Comparison of ENCODE assay signal across 27 cellular contexts in genomic region chr13:73779881-73780280, GRCh38.
"Had no signal": no experiment of that assay in that cellular context is flagged by ENCODE, and none has a peak within 500 bp of the region (broad histone marks: within the 10 kb centered on the region; RNA-seq: fewer than 3 reads in every experiment).

No MANE protein-coding gene starts in this region.

- H3K4me1 ChIP-seq: breast epithelium, colonic mucosa had no signal

- H3K4me3 Mint-ChIP-seq: activated CD4-positive, alpha-beta memory T cell treated with anti-CD3 and anti-CD28 coated beads, Interleukin-2, amount 10 ng/mL, durations not matched to agents 7 days and 5 days; activated CD4-positive, alpha-beta T cell treated with anti-CD3 and anti-CD28 coated beads, Interleukin-2, amount 10 ng/mL, durations not matched to agents 7 days and 5 days; activated naive CD4-positive, alpha-beta T cell treated with anti-CD3 and anti-CD28 coated beads, Interleukin-2, amount 10 ng/mL, durations not matched to agents 7 days and 5 days; activated naive CD8-positive, alpha-beta T cell treated with anti-CD3 and anti-CD28 coated beads, Interleukin-2, amount 10 ng/mL, durations not matched to agents 7 days and 5 days; activated T-cell treated with anti-CD3 and anti-CD28 coated beads, Interleukin-2, amount 50 U/mL, for 24 hours; activated T-helper 1 cell treated with anti-CD3 and anti-CD28 coated beads, Interleukin-12 subunit alpha, Interleukin-12 subunit beta, Interleukin-2, Interleukin-4 antibody, amounts not matched to agents 30 ng/mL and 10 ng/mL and 1 ng/mL, durations not matched to agents 14 hours and 24 hours and 36 hours; brain; WTC11 had no signal

- H3K27ac ChIP-seq: ascending aorta, breast epithelium, cardiac muscle cell, colonic mucosa, epithelial cell of prostate, esophagus squamous epithelium, VCaP had no signal

- H3K27me3 Mint-ChIP-seq: activated CD4-positive, alpha-beta memory T cell treated with anti-CD3 and anti-CD28 coated beads, Interleukin-2, amount 10 ng/mL, durations not matched to agents 7 days and 5 days; activated CD4-positive, alpha-beta T cell treated with anti-CD3 and anti-CD28 coated beads, Interleukin-2, amount 10 ng/mL, durations not matched to agents 7 days and 5 days; activated naive CD4-positive, alpha-beta T cell treated with anti-CD3 and anti-CD28 coated beads, Interleukin-2, amount 10 ng/mL, durations not matched to agents 7 days and 5 days; activated naive CD8-positive, alpha-beta T cell treated with anti-CD3 and anti-CD28 coated beads, Interleukin-2, amount 10 ng/mL, durations not matched to agents 7 days and 5 days; activated T-cell treated with anti-CD3 and anti-CD28 coated beads, Interleukin-2, amount 50 U/mL, for 24 hours; brain had no signal

- H3K9me3 ChIP-seq: ascending aorta, breast epithelium, colonic mucosa, esophagus squamous epithelium had no signal

- H3K36me3 Mint-ChIP-seq: WTC11 had no signal

- H3K36me3 ChIP-seq: ascending aorta, breast epithelium, cardiac muscle cell, colonic mucosa, esophagus squamous epithelium had no signal

- H3K27me3 ChIP-seq: ascending aorta, breast epithelium, cardiac muscle cell, colonic mucosa, esophagus squamous epithelium had no signal

- DNase-seq: activated CD4-positive, alpha-beta memory T cell treated with anti-CD3 and anti-CD28 coated beads, Interleukin-2, amount 10 ng/mL, durations not matched to agents 7 days and 5 days; activated CD4-positive, alpha-beta T cell treated with anti-CD3 and anti-CD28 coated beads for 1 hour; activated CD4-positive, alpha-beta T cell treated with anti-CD3 and anti-CD28 coated beads for 4 hours; activated CD4-positive, alpha-beta T cell treated with anti-CD3 and anti-CD28 coated beads, Interleukin-2, amount 10 ng/mL, durations not matched to agents 7 days and 5 days; activated CD4-positive, alpha-beta T cell treated with anti-CD3 and anti-CD28 coated beads, Interleukin-2, amount 50 U/mL, for 4 hours; activated CD8-positive, alpha-beta memory T cell treated with anti-CD3 and anti-CD28 coated beads, Interleukin-2, amount 50 U/mL, for 48 hours; activated effector memory CD4-positive, alpha-beta T cell treated with anti-CD3 and anti-CD28 coated beads, Interleukin-2, amount 50 U/mL, for 16 hours; activated naive CD4-positive, alpha-beta T cell treated with anti-CD3 and anti-CD28 coated beads, Interleukin-2, amount 10 ng/mL, durations not matched to agents 7 days and 5 days; activated naive CD8-positive, alpha-beta T cell treated with anti-CD3 and anti-CD28 coated beads, Interleukin-2, amount 10 ng/mL, durations not matched to agents 7 days and 5 days; activated T-cell treated with anti-CD3 and anti-CD28 coated beads for 4 hours; activated T-cell treated with anti-CD3 and anti-CD28 coated beads, Interleukin-2, amount 50 U/mL, for 24 hours; central memory CD4-positive, alpha-beta T cell; cerebellar nuclear complex; colonic mucosa; effector CD8-positive, alpha-beta T cell; esophagus squamous epithelium; T-helper 2 cell had no signal

- H3K9me3 Mint-ChIP-seq: activated naive CD4-positive, alpha-beta T cell treated with anti-CD3 and anti-CD28 coated beads, Interleukin-2, amount 10 ng/mL, durations not matched to agents 7 days and 5 days; activated T-helper 1 cell treated with anti-CD3 and anti-CD28 coated beads, Interleukin-12 subunit alpha, Interleukin-12 subunit beta, Interleukin-2, Interleukin-4 antibody, amounts not matched to agents 30 ng/mL and 10 ng/mL and 1 ng/mL, durations not matched to agents 14 hours and 24 hours and 36 hours; activated T-helper 2 cell treated with anti-CD3 and anti-CD28 coated beads, Interferon-gamma antibody, Interleukin-2, Interleukin-4, amounts not matched to agents 10 μg/mL and 5 μg/mL and 100 μg/mL, durations not matched to agents 14 hours and 24 hours and 36 hours; brain; WTC11 had no signal

- H3K4me1 Mint-ChIP-seq: activated CD4-positive, alpha-beta memory T cell treated with anti-CD3 and anti-CD28 coated beads, Interleukin-2, amount 10 ng/mL, durations not matched to agents 7 days and 5 days; activated CD4-positive, alpha-beta T cell treated with anti-CD3 and anti-CD28 coated beads, Interleukin-2, amount 10 ng/mL, durations not matched to agents 7 days and 5 days; activated naive CD4-positive, alpha-beta T cell treated with anti-CD3 and anti-CD28 coated beads, Interleukin-2, amount 10 ng/mL, durations not matched to agents 7 days and 5 days; activated naive CD8-positive, alpha-beta T cell treated with anti-CD3 and anti-CD28 coated beads, Interleukin-2, amount 10 ng/mL, durations not matched to agents 7 days and 5 days; WTC11 had no signal

- H3K4me3 ChIP-seq: ascending aorta, breast epithelium, cardiac muscle cell, colonic mucosa, esophagus squamous epithelium had no signal

- ATAC-seq: activated naive CD4-positive, alpha-beta T cell treated with anti-CD3 and anti-CD28 coated beads, Interleukin-2, amount 50 U/mL, for 72 hours; WTC11 had no signal

- H3K27ac Mint-ChIP-seq: activated CD4-positive, alpha-beta memory T cell treated with anti-CD3 and anti-CD28 coated beads, Interleukin-2, amount 10 ng/mL, durations not matched to agents 7 days and 5 days; activated CD4-positive, alpha-beta T cell treated with anti-CD3 and anti-CD28 coated beads, Interleukin-2, amount 10 ng/mL, durations not matched to agents 7 days and 5 days; activated naive CD4-positive, alpha-beta T cell treated with anti-CD3 and anti-CD28 coated beads, Interleukin-2, amount 10 ng/mL, durations not matched to agents 7 days and 5 days; activated naive CD4-positive, alpha-beta T cell treated with anti-CD3 and anti-CD28 coated beads, Interleukin-2, amount 50 U/mL, for 72 hours; activated naive CD8-positive, alpha-beta T cell treated with anti-CD3 and anti-CD28 coated beads, Interleukin-2, amount 10 ng/mL, durations not matched to agents 7 days and 5 days; activated T-cell treated with anti-CD3 and anti-CD28 coated beads, Interleukin-2, amount 50 U/mL, for 24 hours; activated T-helper 1 cell treated with anti-CD3 and anti-CD28 coated beads, Interleukin-12 subunit alpha, Interleukin-12 subunit beta, Interleukin-2, Interleukin-4 antibody, amounts not matched to agents 30 ng/mL and 10 ng/mL and 1 ng/mL, durations not matched to agents 14 hours and 24 hours and 36 hours; activated T-helper 2 cell treated with anti-CD3 and anti-CD28 coated beads, Interferon-gamma antibody, Interleukin-2, Interleukin-4, amounts not matched to agents 10 μg/mL and 5 μg/mL and 100 μg/mL, durations not matched to agents 14 hours and 24 hours and 36 hours; brain; WTC11 had no signal
